In genomic region chr4:6673191-6673659, GRCh38 we compare ENCODE assay signal across 8 cellular contexts. TPM values are rescaled to one million over a fixed set of nuclear protein-coding genes. Genes with fewer than 3 reads are reported as not detected.
DNase-seq lines count a peak whose midpoint lies in the region; ATAC-seq and TF ChIP-seq lines count a peak whose summit lies in the region.
"Not testable (repeated sequence)": the region's sequence is repeated elsewhere in the genome, so short reads cannot be mapped to it uniquely, and the experiment has no call there.

No MANE protein-coding gene starts in this region.

- H3K36me3 ChIP-seq in PC-9 (ENCODE audit: low read depth) (peaks cover 11% of the 10 kb centered on the region; the same call in 1 of the 2 replicates), heart right ventricle (peaks cover 0 to 11% (median 0%) of the 10 kb centered on the region in 9 donors)

- H3K36me3 Mint-ChIP-seq in activated CD8-positive, alpha-beta memory T cell treated with anti-CD3 and anti-CD28 coated beads, Interleukin-2, amount 10 ng/mL, durations not matched to agents 7 days and 5 days = peaks cover 32% of the 10 kb centered on the region
- H3K36me3 Mint-ChIP-seq in central memory CD8-positive, alpha-beta T cell (ENCODE audit: insufficient read depth) = peaks cover 33% of the 10 kb centered on the region
- not testable (repeated sequence) for H3K36me3 Mint-ChIP-seq in naive B cell

- peaks cover 21% of the 10 kb centered on the region for H3F3A ChIP-seq in PC-9 (ENCODE audit: insufficient read depth, low read depth)

- H3K27me3 ChIP-seq in HL-60 (ENCODE audit: insufficient read depth, poor library complexity, severe bottlenecking); PC-9 (ENCODE audit: insufficient read depth, low read depth); heart right ventricle: not testable (repeated sequence)

- not testable (repeated sequence) for DNase-seq in AG10803 (ENCODE audit: low read depth); heart right ventricle; naive B cell
- DNase-seq in HL-60 (ENCODE audit: low read depth in 1 of 2, low spot score in 1 of 2) = peak in 1 of 2 experiments; percentile 74
- DNase-seq in PC-9 = peak; percentile 60 to 61
- DNase-seq in activated CD8-positive, alpha-beta memory T cell treated with anti-CD3 and anti-CD28 coated beads, Interleukin-2, amount 10 ng/mL, durations not matched to agents 7 days and 5 days = peak; percentile 69
- DNase-seq in central memory CD8-positive, alpha-beta T cell (ENCODE audit: low spot score in 2 of 2) = peak in 1 of 2 donors; percentile 45
- peak; percentile 32 for DNase-seq in stimulated activated CD4-positive, alpha-beta T cell treated with anti-CD3 and anti-CD28 coated beads, Interleukin-4, amount 100 ng/mL, for 1 hour

- peaks cover 23% of the 10 kb centered on the region for H4K20me1 ChIP-seq in PC-9 (ENCODE audit: insufficient read depth)

- CTCF ChIA-PET in PC-9 (lab: Charles Lee) = interaction anchor here (0.6 kb wide), 3 partner anchors 16 to 411 kb away, joined by 4 to 5 read pairs (median 4); no protein-coding TSS in a partner anchor
- CTCF ChIA-PET in activated CD8-positive, alpha-beta memory T cell treated with anti-CD3 and anti-CD28 coated beads, Interleukin-2, amount 10 ng/mL, durations not matched to agents 7 days and 5 days (lab: Charles Lee) = interaction anchor here (1.4 to 6.9 kb wide), 11 partner anchors 10 to 398 kb away, joined by 5 to 104 read pairs (median 16); partner anchors contain the start of genes BLOC1S4, MRFAP1 and TADA2B

- intact Hi-C loops in PC-9 (cut with micrococcal nuclease; ENCODE audit: unreplicated experiment) = loop anchor here (5.0 kb wide), 1 partner anchor 126 kb away; no protein-coding TSS in a partner anchor
- intact Hi-C loops in heart right ventricle (cut with DNase I) = loop anchor here in 2 of 10 donors (1.0 to 5.0 kb wide), 2 partner anchors 33 to 39 kb away; partner anchors contain the start of gene MRFAP1 (in 1 of the 2)

- ATAC-seq in activated CD8-positive, alpha-beta memory T cell treated with anti-CD3 and anti-CD28 coated beads, Interleukin-2, amount 10 ng/mL, durations not matched to agents 7 days and 5 days; naive B cell (ENCODE audit: low read depth in 2 of 2): not testable (repeated sequence)
- peak; percentile 15 for ATAC-seq in central memory CD8-positive, alpha-beta T cell (replicated peaks; ENCODE audit: extremely low read depth, poor library complexity, severe bottlenecking)
- ATAC-seq in heart right ventricle = peak in 6 of 8 donors; percentile 1 to 58 (median 36)

- peak overlapping the region; percentile 97 for H3K4me2 ChIP-seq in PC-9

- peaks cover 32% of the 10 kb centered on the region for H3K79me2 ChIP-seq in PC-9 (ENCODE audit: low read depth)

- H3K9me3 Mint-ChIP-seq in activated CD8-positive, alpha-beta memory T cell treated with anti-CD3 and anti-CD28 coated beads, Interleukin-2, amount 10 ng/mL, durations not matched to agents 7 days and 5 days (ENCODE audit: low read depth); central memory CD8-positive, alpha-beta T cell; naive B cell: not testable (repeated sequence)

- peak overlapping the region; percentile 85 for H2AFZ ChIP-seq in PC-9

- not testable (repeated sequence) for H3K27me3 Mint-ChIP-seq in activated CD8-positive, alpha-beta memory T cell treated with anti-CD3 and anti-CD28 coated beads, Interleukin-2, amount 10 ng/mL, durations not matched to agents 7 days and 5 days; central memory CD8-positive, alpha-beta T cell; naive B cell

- WGBS in heart right ventricle, 2 donors = 27 to 35% methylated on average over 14 of the region's 14 CpGs

- H3K9me3 ChIP-seq in PC-9 (ENCODE audit: insufficient read depth, low read depth); heart right ventricle: not testable (repeated sequence)

- POLR2A ChIA-PET in PC-9 (lab: Charles Lee; ENCODE audit: unreplicated experiment) = interaction anchor here (0.6 to 1.7 kb wide), 9 partner anchors 16 to 1199 kb away, joined by 3 to 28 read pairs (median 8); partner anchors contain the start of gene MRFAP1L1

- peak overlapping the region; percentile 72 for H3K4me3 ChIP-seq in AG10803 (ENCODE audit: low read length)
- peak overlapping the region; percentile 77 for H3K4me3 ChIP-seq in HL-60 (replicated peaks; ENCODE audit: insufficient read depth, low read length)
- peak overlapping the region; percentile 62 for H3K4me3 ChIP-seq in PC-9
- H3K4me3 ChIP-seq in heart right ventricle = peak overlapping the region in 9 of 10 donors; percentile 68 to 97 (median 74)

- peak overlapping the region; percentile 91 for H3K4me3 Mint-ChIP-seq in activated CD8-positive, alpha-beta memory T cell treated with anti-CD3 and anti-CD28 coated beads, Interleukin-2, amount 10 ng/mL, durations not matched to agents 7 days and 5 days
- peak overlapping the region; percentile 91 for H3K4me3 Mint-ChIP-seq in central memory CD8-positive, alpha-beta T cell
- H3K4me3 Mint-ChIP-seq in naive B cell = peak overlapping the region; percentile 86 to 98 (median 95)

- TSS peak; percentile 97 for BruUV-seq in PC-9 (replicated peaks; lab: Mats Ljungman, UMichigan)

- peak overlapping the region; percentile 98 for H3K27ac Mint-ChIP-seq in activated CD8-positive, alpha-beta memory T cell treated with anti-CD3 and anti-CD28 coated beads, Interleukin-2, amount 10 ng/mL, durations not matched to agents 7 days and 5 days
- H3K27ac Mint-ChIP-seq in central memory CD8-positive, alpha-beta T cell (ENCODE audit: low read depth) = peak overlapping the region; percentile 66
- peak overlapping the region; percentile 91 to 96 (median 94) for H3K27ac Mint-ChIP-seq in naive B cell

- not testable (repeated sequence) for TF ChIP-seq CTCF in AG10803 (conservative IDR thresholded peaks at IDR 0.05; ENCODE audit: low read length); HL-60 (IDR thresholded peaks at IDR 0.05; ENCODE audit: insufficient read depth, low read length); PC-9 (conservative IDR thresholded peaks at IDR 0.05); heart right ventricle (IDR thresholded peaks at IDR 0.05)

- peak overlapping the region; percentile 87 for H3K27ac ChIP-seq in HL-60 (replicated peaks)
- H3K27ac ChIP-seq in PC-9 = peak overlapping the region; percentile 76
- H3K27ac ChIP-seq in heart right ventricle = peak overlapping the region; percentile 63 to 92 (median 88)

- peaks cover 40% of the 10 kb centered on the region for H3K4me1 Mint-ChIP-seq in activated CD8-positive, alpha-beta memory T cell treated with anti-CD3 and anti-CD28 coated beads, Interleukin-2, amount 10 ng/mL, durations not matched to agents 7 days and 5 days
- peaks cover 44% of the 10 kb centered on the region for H3K4me1 Mint-ChIP-seq in central memory CD8-positive, alpha-beta T cell
- peaks cover 37 to 47% (median 43%) of the 10 kb centered on the region in 3 donors for H3K4me1 Mint-ChIP-seq in naive B cell

- not testable (repeated sequence) for H3K9me2 ChIP-seq in PC-9 (ENCODE audit: insufficient read depth)

- H3K4me1 ChIP-seq in PC-9 (replicated peaks; ENCODE audit: insufficient read depth) = peaks cover 30% of the 10 kb centered on the region
- peaks cover 14 to 41% (median 36%) of the 10 kb centered on the region in 9 donors for H3K4me1 ChIP-seq in heart right ventricle

RNA-seq across cellular contexts. Expression of gene S100P, which starts 20.5 kb away (rescaled TPM):
- total RNA-seq in PC-9 (2021) (480 and 837 TPM in 2 replicates), heart right ventricle (1 to 10 TPM in 5 of 10 donors, under 1 TPM in 1, not detected in 4; 0.41 to 8.2 (median 1.6) TPM)
- 1 to 10 TPM; 1.3 to 5.6 TPM for total RNA-seq in activated CD8-positive, alpha-beta memory T cell treated with anti-CD3 and anti-CD28 coated beads, Interleukin-2, amount 10 ng/mL, durations not matched to agents 7 days and 5 days
- polyA plus RNA-seq in heart right ventricle (under 1 TPM; 0.22 to 0.68 TPM), naive B cell (ENCODE audit: low read depth in 6 of 6) (1 to 10 TPM in 1 of 6 donors, not detected in 5; 2.5 TPM)

RNA-seq across cellular contexts. Expression of gene MRFAP1, which starts 32.7 kb away (rescaled TPM):
- total RNA-seq in PC-9 (2021) = 278 and 291 TPM in 2 replicates
- 100 to 1,000 TPM; 109 to 122 TPM for total RNA-seq in activated CD8-positive, alpha-beta memory T cell treated with anti-CD3 and anti-CD28 coated beads, Interleukin-2, amount 10 ng/mL, durations not matched to agents 7 days and 5 days
- total RNA-seq in heart right ventricle = 100 to 1,000 TPM; 222 to 268 (median 248) TPM
- polyA plus RNA-seq in heart right ventricle = 100 to 1,000 TPM; 163 to 445 TPM
- polyA plus RNA-seq in naive B cell (ENCODE audit: low read depth in 6 of 6) = 100 to 1,000 TPM; 156 to 214 (median 164) TPM

RNA-seq across cellular contexts. Expression of gene MRFAP1L1, which starts 36.4 kb away (rescaled TPM):
- total RNA-seq in PC-9 (2021) (51.4 and 52.1 TPM in 2 replicates), heart right ventricle (10 to 100 TPM; 37.5 to 49.9 (median 42.1) TPM)
- total RNA-seq in activated CD8-positive, alpha-beta memory T cell treated with anti-CD3 and anti-CD28 coated beads, Interleukin-2, amount 10 ng/mL, durations not matched to agents 7 days and 5 days = 10 to 100 TPM; 60.7 to 61.9 TPM
- polyA plus RNA-seq in heart right ventricle (10 to 100 TPM; 61.5 to 73.7 TPM), naive B cell (ENCODE audit: low read depth in 6 of 6) (10 to 100 TPM; 46.6 to 81.8 (median 71.3) TPM)

RNA-seq across cellular contexts. Expression of gene BLOC1S4, which starts 42.7 kb away (rescaled TPM):
- 11.7 and 13.9 TPM in 2 replicates for total RNA-seq in PC-9 (2021)
- total RNA-seq in activated CD8-positive, alpha-beta memory T cell treated with anti-CD3 and anti-CD28 coated beads, Interleukin-2, amount 10 ng/mL, durations not matched to agents 7 days and 5 days = 10 to 100 TPM; 21.8 to 22.3 TPM
- 10 to 100 TPM in 1 of 10 donors, 1 to 10 TPM in 9; 4.4 to 10.2 (median 7.0) TPM for total RNA-seq in heart right ventricle
- 1 to 10 TPM; 4.8 to 7.8 TPM for polyA plus RNA-seq in heart right ventricle
- 10 to 100 TPM; 70.2 to 93.2 (median 79.6) TPM for polyA plus RNA-seq in naive B cell (ENCODE audit: low read depth in 6 of 6)

Comparison
In these comparisons a context has a peak if more than half of its experiments do, and no peak if none do; other contexts are left out.
1. RNA of gene S100P, which starts 20.5 kb away (total RNA-seq): 480 to 837 TPM in PC-9; 1.3 to 5.6 TPM in activated CD8-positive, alpha-beta memory T cell treated with anti-CD3 and anti-CD28 coated beads, Interleukin-2, amount 10 ng/mL, durations not matched to agents 7 days and 5 days and 0.41 to 8.2 TPM in heart right ventricle; every median in the first group is over 10 times any median in the second.
2. Peak in every context shown above with its lines, with median percentiles within 50 percentile points of each other: H3K4me3 ChIP-seq, H3K27ac ChIP-seq, H3K27ac Mint-ChIP-seq and H3K4me3 Mint-ChIP-seq.